ENCODE assay signal across 8 cellular contexts in the genomic region with DNA sequence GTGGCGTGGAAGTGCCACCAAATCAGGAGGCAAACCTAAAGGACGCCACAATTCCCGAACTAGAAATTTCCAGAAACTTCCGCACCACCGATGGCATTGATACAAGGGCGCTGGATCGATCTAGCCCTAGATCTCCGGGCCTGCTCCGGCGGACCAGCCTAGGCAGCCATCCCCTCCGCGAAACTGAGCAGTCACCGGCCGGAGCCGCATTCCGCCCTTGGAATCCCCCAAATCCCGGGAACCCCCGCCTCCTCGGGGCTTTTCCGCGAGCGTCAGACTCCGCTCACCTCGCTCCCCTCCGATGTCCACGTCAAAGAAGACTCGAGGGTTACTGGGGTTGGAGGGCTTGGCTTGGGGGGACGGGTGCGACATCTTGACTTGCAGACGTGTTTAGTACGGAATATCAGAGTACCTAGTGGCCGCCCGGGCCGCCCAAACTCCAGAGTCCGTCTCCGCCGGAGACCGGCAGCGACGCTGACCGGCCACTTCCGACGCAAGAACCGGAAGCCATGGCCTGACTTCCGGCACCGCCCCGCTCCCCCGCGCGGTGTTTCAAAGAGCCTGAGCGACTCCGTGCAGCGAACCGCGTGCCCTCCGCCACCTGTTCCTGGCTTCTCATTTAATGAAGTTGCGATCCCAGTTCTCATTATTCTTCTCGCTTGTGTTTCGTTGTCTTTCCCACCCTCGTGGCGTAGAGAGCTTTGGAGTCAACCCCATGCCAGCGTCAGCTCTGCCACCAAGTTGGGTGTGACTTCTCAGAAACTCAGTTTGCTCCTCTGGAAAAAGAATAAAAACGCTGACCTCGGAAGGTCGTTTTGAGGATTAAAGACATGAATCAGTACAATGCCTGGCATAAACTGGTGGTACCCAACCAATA. TPM values are rescaled to one million over a fixed set of nuclear protein-coding genes. Genes with fewer than 3 reads are reported as not detected.
DNase-seq lines count a peak whose midpoint lies in the region; ATAC-seq and TF ChIP-seq lines count a peak whose summit lies in the region.

A gene (minus strand): TSS at position 480 of the 877 bp plus-strand sequence. CDS start 108 bp downstream, at position 372.

- H3K4me3 ChIP-seq in BJ (ENCODE audit: low read depth, low read length): peak within 1 kb of the TSS; percentile 65

- POLR2A ChIA-PET in BJ (lab: Charles Lee): no interaction called here

- 0 out of 2 replicates have a peak, but pooled peaks cover 1% of the 10 kb centered on the region for H3K36me3 ChIP-seq in BJ (ENCODE audit: control insufficient read depth, insufficient read depth, low read length)

- no peak for TF ChIP-seq CTCF in BJ (IDR thresholded peaks at IDR 0.05; ENCODE audit: insufficient read depth, low read depth, low read length)

- CTCF ChIA-PET in BJ (lab: Yijun Ruan, JAX): interaction anchor here (1.3 to 1.9 kb wide), 2 partner anchors 128 to 134 kb away, joined by 4 to 9 read pairs; no protein-coding TSS in a partner anchor

- ATAC-seq in HG03457 (IDR thresholded peaks at IDR 0.05; ENCODE audit: unreplicated experiment): peak; percentile 95

- H3K27me3 ChIP-seq in BJ (ENCODE audit: control insufficient read depth, insufficient read depth, low read length): no peaks in the 10 kb centered on the region

- no peak for DNase-seq in BJ (ENCODE audit: low read depth)
- DNase-seq in GM19240 (ENCODE audit: insufficient read length, low spot score): peak; percentile 48
- peak; percentile 63 to 79 for DNase-seq in NCI-H524 (lab: John Stamatoyannopoulos, UW)
- DNase-seq in activated CD4-positive, alpha-beta T cell treated with anti-CD3 and anti-CD28 coated beads, Interleukin-2, amount 50 U/mL, for 1 hour: peak; percentile 70
- DNase-seq in dedifferentiated amniotic fluid mesenchymal stem cell (ENCODE audit: extremely low spot score): peak; percentile 69
- DNase-seq in left kidney (ENCODE audit: low read depth, low spot score): peak; percentile 94
- peak; percentile 84 for DNase-seq in stimulated activated CD4-positive, alpha-beta T cell treated with anti-CD3 and anti-CD28 coated beads, Interleukin-1b, Interleukin-23, amount 100 ng/mL, for 48 hours

RNA-seq across cellular contexts. Expression of the gene that starts here (rescaled TPM):
- polyA plus RNA-seq in BJ (2011; rRNA removed): 11.3 and 15.1 TPM in 2 replicates
- 2.5 and 3.6 TPM in 2 replicates for polyA minus RNA-seq in BJ (2011; rRNA and poly(A)+ RNA removed)
